ENCODE assay signal across 17 cellular contexts in genomic region chr19:20414133-20414532, GRCh38.
"Had no signal": no experiment of that assay in that cellular context is flagged by ENCODE, and none has a peak within 500 bp of the region (broad histone marks: within the 10 kb centered on the region; RNA-seq: fewer than 3 reads in every experiment).

No MANE protein-coding gene starts in this region.

- ATAC-seq: heart left ventricle; mucosa of descending colon; naive thymus-derived CD8-positive, alpha-beta T cell; stimulated activated naive B cell treated with anti-CD40 and anti-IgM and Interleukin-4, amounts not matched to agents 10 μg/mL and 1 μg/mL and 100 μg/mL, for 72 hours; stimulated activated naive CD8-positive, alpha-beta T cell treated with anti-CD3 and anti-CD28 coated beads, Interleukin-15, amount 100 ng/mL, for 72 hours had no signal

- H3K27me3 Mint-ChIP-seq: naive thymus-derived CD8-positive, alpha-beta T cell; stimulated activated naive B cell treated with anti-CD40 and anti-IgM and Interleukin-4, amounts not matched to agents 10 μg/mL and 1 μg/mL and 100 μg/mL, for 72 hours; stimulated activated naive CD8-positive, alpha-beta T cell treated with anti-CD3 and anti-CD28 coated beads, Interleukin-15, amount 100 ng/mL, for 72 hours; type B pancreatic cell had no signal

- DNase-seq: cortex of kidney; dorsolateral prefrontal cortex; effector CD8-positive, alpha-beta T cell; foreskin melanocyte; heart left ventricle; hypothalamus; mucosa of descending colon; naive thymus-derived CD8-positive, alpha-beta T cell; posterior cingulate gyrus; sigmoid colon; stimulated activated CD4-positive, alpha-beta T cell treated with anti-CD3 and anti-CD28 coated beads, Interleukin-2, amount 100 ng/mL, for 24 hours; stimulated activated CD4-positive, alpha-beta T cell treated with anti-CD3 and anti-CD28 coated beads, Interleukin-4, amount 100 ng/mL, for 4 hours; stimulated activated naive B cell treated with anti-CD40 and anti-IgM and Interleukin-4, amounts not matched to agents 10 μg/mL and 1 μg/mL and 100 μg/mL, for 72 hours; stimulated activated naive CD8-positive, alpha-beta T cell treated with anti-CD3 and anti-CD28 coated beads, Interleukin-15, amount 100 ng/mL, for 72 hours; testis; uterus had no signal

- H3K27ac Mint-ChIP-seq: naive thymus-derived CD8-positive, alpha-beta T cell; stimulated activated naive B cell treated with anti-CD40 and anti-IgM and Interleukin-4, amounts not matched to agents 10 μg/mL and 1 μg/mL and 100 μg/mL, for 72 hours; stimulated activated naive CD8-positive, alpha-beta T cell treated with anti-CD3 and anti-CD28 coated beads, Interleukin-15, amount 100 ng/mL, for 72 hours; type B pancreatic cell had no signal

- H3K4me3 Mint-ChIP-seq: naive thymus-derived CD8-positive, alpha-beta T cell; stimulated activated naive B cell treated with anti-CD40 and anti-IgM and Interleukin-4, amounts not matched to agents 10 μg/mL and 1 μg/mL and 100 μg/mL, for 72 hours; stimulated activated naive CD8-positive, alpha-beta T cell treated with anti-CD3 and anti-CD28 coated beads, Interleukin-15, amount 100 ng/mL, for 72 hours; type B pancreatic cell had no signal

- H3K4me1 Mint-ChIP-seq: naive thymus-derived CD8-positive, alpha-beta T cell; stimulated activated naive B cell treated with anti-CD40 and anti-IgM and Interleukin-4, amounts not matched to agents 10 μg/mL and 1 μg/mL and 100 μg/mL, for 72 hours; stimulated activated naive CD8-positive, alpha-beta T cell treated with anti-CD3 and anti-CD28 coated beads, Interleukin-15, amount 100 ng/mL, for 72 hours had no signal
